Comparison of ENCODE assay signal across 19 cellular contexts in the genomic region with DNA sequence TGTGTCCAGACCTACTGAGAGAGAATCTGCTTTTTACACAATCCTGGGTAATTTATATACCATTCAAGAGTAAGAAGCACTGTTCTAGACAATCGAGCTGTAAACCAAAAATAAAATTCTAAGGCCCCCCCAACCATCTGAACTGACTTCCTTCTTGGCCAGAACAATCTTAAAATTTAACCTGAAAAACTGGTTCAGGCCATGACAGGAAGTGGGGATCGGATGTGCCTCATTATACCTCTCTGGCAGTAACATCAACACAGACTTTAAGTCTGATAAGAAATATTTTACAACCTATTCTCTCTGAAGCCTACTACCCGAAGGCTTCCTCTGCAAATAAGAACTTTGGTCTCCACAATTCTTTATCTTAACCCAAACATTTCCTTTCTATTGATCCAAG.
A peak's percentile ranks its signal among the peaks of the same experiment; 100 is the strongest.
DNase-seq lines count a peak whose midpoint lies in the region; ATAC-seq, FAIRE-seq and TF ChIP-seq lines count a peak whose summit lies in the region.
"Had no signal": no experiment of that assay in that cellular context is flagged by ENCODE, and none has a peak within 500 bp of the region (broad histone marks: within the 10 kb centered on the region; RNA-seq: fewer than 3 reads in every experiment).

No MANE protein-coding gene starts in this region.

- no peak overlapping the region for H3K27ac ChIP-seq in CD4-positive, alpha-beta T cell (ENCODE audit: low read depth, low read length)
- peak overlapping the region; percentile 79 to 81 for H3K27ac ChIP-seq in mucosa of rectum (ENCODE audit: low read depth in 2 of 2, low read length in 2 of 2)
- H3K27ac ChIP-seq: gastroesophageal sphincter, skin epidermis had no signal

- H3K9me3 ChIP-seq in CD4-positive, alpha-beta T cell (ENCODE audit: control insufficient read depth, low read length) = no peaks in the 10 kb centered on the region
- H3K9me3 ChIP-seq in mucosa of rectum (ENCODE audit: control insufficient read depth in 2 of 2, low read length in 2 of 2) = no peaks in the 10 kb centered on the region
- H3K9me3 ChIP-seq: gastroesophageal sphincter had no signal

- peak overlapping the region in 1 of 2 donors; percentile 5 for H3K9ac ChIP-seq in mucosa of rectum (ENCODE audit: low read depth in 1 of 2, low read length in 2 of 2)

- peaks cover 13% of the 10 kb centered on the region for H3K4me1 Mint-ChIP-seq in CD4-positive, alpha-beta T cell (ENCODE audit: low read depth)
- no peaks in the 10 kb centered on the region for H3K4me1 Mint-ChIP-seq in activated T-helper 17 cell treated with anti-CD3 and anti-CD28 coated beads, Interleukin-2, amount 50 U/mL, for 72 hours
- H3K4me1 Mint-ChIP-seq in glutamatergic neuron (ENCODE audit: low read depth, unreplicated experiment) = no peaks in the 10 kb centered on the region
- H3K4me1 Mint-ChIP-seq: brain had no signal

- no peaks in the 10 kb centered on the region for H3K27me3 ChIP-seq in CD4-positive, alpha-beta T cell (ENCODE audit: control insufficient read depth, insufficient read depth, low read length)
- no peaks in the 10 kb centered on the region for H3K27me3 ChIP-seq in mucosa of rectum (ENCODE audit: control insufficient read depth in 2 of 2, insufficient read depth in 2 of 2, low read length in 2 of 2)
- H3K27me3 ChIP-seq: gastroesophageal sphincter had no signal

- no peaks in the 10 kb centered on the region for H3K36me3 ChIP-seq in mucosa of rectum (ENCODE audit: control insufficient read depth in 2 of 2, insufficient read depth in 2 of 2, low read length in 2 of 2)
- H3K36me3 ChIP-seq: gastroesophageal sphincter had no signal

- H3K4me1 ChIP-seq in mucosa of rectum (ENCODE audit: control insufficient read depth in 2 of 2, insufficient read depth in 2 of 2, low read length in 2 of 2) = peaks cover 16 to 32% of the 10 kb centered on the region in 2 donors
- H3K4me1 ChIP-seq: gastroesophageal sphincter had no signal

- no peak for DNase-seq in CD4-positive, alpha-beta T cell
- DNase-seq in KG1 (lab: John Stamatoyannopoulos, UW) (peak; percentile 74), urothelium cell line (ENCODE audit: low spot score) (no peak), glutamatergic neuron (no peak), DMS 273 (lab: John Stamatoyannopoulos, UW; ENCODE audit: unreplicated experiment) (no peak), Right ventricle myocardium superior (no peak)
- DNase-seq: cortex of kidney; midbrain; NCI-H1105; NCI-H2081; NCI-H510A; stimulated activated CD4-positive, alpha-beta T cell treated with anti-CD3 and anti-CD28 coated beads, Interleukin-4, amount 100 ng/mL, for 4 hours had no signal

- peak overlapping the region in 1 of 2 donors; percentile 31 for H3K4me3 ChIP-seq in mucosa of rectum (ENCODE audit: low read length in 2 of 2)
- H3K4me3 ChIP-seq: gastroesophageal sphincter, skin epidermis had no signal

- no peak for ATAC-seq in CD4-positive, alpha-beta T cell (ENCODE audit: poor library complexity)
- no peak for ATAC-seq in activated T-helper 17 cell treated with anti-CD3 and anti-CD28 coated beads, Interleukin-2, amount 50 U/mL, for 72 hours (replicated peaks)
- ATAC-seq in Right ventricle myocardium superior (ENCODE audit: poor library complexity) = no peak
- ATAC-seq: gastroesophageal sphincter, Right ventricle myocardium inferior, WTC11 had no signal

- peak overlapping the region; percentile 41 for H3K27ac Mint-ChIP-seq in CD4-positive, alpha-beta T cell
- H3K27ac Mint-ChIP-seq in activated T-helper 17 cell treated with anti-CD3 and anti-CD28 coated beads, Interleukin-2, amount 50 U/mL, for 72 hours = peak overlapping the region; percentile 28
- H3K27ac Mint-ChIP-seq in glutamatergic neuron (ENCODE audit: unreplicated experiment) = no peak overlapping the region
- H3K27ac Mint-ChIP-seq: brain, WTC11 had no signal

- FAIRE-seq in urothelium cell line (lab: Jason Lieb, UNC) = no peak

- TF ChIP-seq CTCF in CD4-positive, alpha-beta T cell (IDR thresholded peaks at IDR 0.05) = no peak
- TF ChIP-seq CTCF in glutamatergic neuron (IDR thresholded peaks at IDR 0.05; ENCODE audit: partially characterized antibody, unreplicated experiment) = no peak

- intact Hi-C loops in CD4-positive, alpha-beta T cell (cut with DNase I, micrococcal nuclease) = no loop called here
- intact Hi-C loops in Right ventricle myocardium superior (cut with DNase I) = no loop called here

- H3K27me3 Mint-ChIP-seq in CD4-positive, alpha-beta T cell = no peaks in the 10 kb centered on the region
- H3K27me3 Mint-ChIP-seq in activated T-helper 17 cell treated with anti-CD3 and anti-CD28 coated beads, Interleukin-2, amount 50 U/mL, for 72 hours = no peaks in the 10 kb centered on the region
- no peaks in the 10 kb centered on the region for H3K27me3 Mint-ChIP-seq in glutamatergic neuron (ENCODE audit: unreplicated experiment)

- H3K9me3 Mint-ChIP-seq in CD4-positive, alpha-beta T cell = no peaks in the 10 kb centered on the region
- no peaks in the 10 kb centered on the region for H3K9me3 Mint-ChIP-seq in activated T-helper 17 cell treated with anti-CD3 and anti-CD28 coated beads, Interleukin-2, amount 50 U/mL, for 72 hours
- no peaks in the 10 kb centered on the region for H3K9me3 Mint-ChIP-seq in glutamatergic neuron (ENCODE audit: unreplicated experiment)
- H3K9me3 Mint-ChIP-seq: brain, WTC11 had no signal

- CTCF ChIA-PET in CD4-positive, alpha-beta T cell (lab: Charles Lee) = no interaction called here

- POLR2A ChIA-PET in CD4-positive, alpha-beta T cell (lab: Charles Lee) = no interaction called here

- no peaks in the 10 kb centered on the region for H3K36me3 Mint-ChIP-seq in CD4-positive, alpha-beta T cell (ENCODE audit: low read depth)
- no peaks in the 10 kb centered on the region for H3K36me3 Mint-ChIP-seq in activated T-helper 17 cell treated with anti-CD3 and anti-CD28 coated beads, Interleukin-2, amount 50 U/mL, for 72 hours (ENCODE audit: low read depth)
- no peaks in the 10 kb centered on the region for H3K36me3 Mint-ChIP-seq in glutamatergic neuron (ENCODE audit: unreplicated experiment)
- H3K36me3 Mint-ChIP-seq: brain, WTC11 had no signal

- no peak overlapping the region for H3K4me3 Mint-ChIP-seq in CD4-positive, alpha-beta T cell
- H3K4me3 Mint-ChIP-seq in activated T-helper 17 cell treated with anti-CD3 and anti-CD28 coated beads, Interleukin-2, amount 50 U/mL, for 72 hours = no peak overlapping the region
- no peak overlapping the region for H3K4me3 Mint-ChIP-seq in glutamatergic neuron (ENCODE audit: unreplicated experiment)
- H3K4me3 Mint-ChIP-seq: brain, WTC11 had no signal
